ENCODE assay signal across 8 cellular contexts in genomic region chr10:451021-451471, GRCh38.
DNase-seq lines count a peak whose midpoint lies in the region; ATAC-seq, FAIRE-seq and TF ChIP-seq lines count a peak whose summit lies in the region.

No MANE protein-coding gene starts in this region.

- H3K27ac Mint-ChIP-seq in osteocyte (ENCODE audit: unreplicated experiment) = no peak overlapping the region

- H2BK12ac ChIP-seq in trophoblast cell (ENCODE audit: low read length) = no peak overlapping the region

- H2AFZ ChIP-seq in trophoblast cell (ENCODE audit: insufficient read depth, low read length, poor library complexity) = no peak overlapping the region

- peaks cover 6% of the 10 kb centered on the region for H3K79me1 ChIP-seq in trophoblast cell (ENCODE audit: low read length)

- no peak overlapping the region for H2BK120ac ChIP-seq in trophoblast cell (ENCODE audit: insufficient read depth, low read length, poor library complexity)

- H3K9ac ChIP-seq in trophoblast cell (ENCODE audit: low read length) = no peak overlapping the region

- H3K4ac ChIP-seq in trophoblast cell (ENCODE audit: low read depth, low read length) = no peak overlapping the region

- H3K36me3 Mint-ChIP-seq in osteocyte (ENCODE audit: unreplicated experiment) = no peaks in the 10 kb centered on the region

- no peak overlapping the region for H4K8ac ChIP-seq in trophoblast cell (ENCODE audit: low read depth, low read length)

- H3K27me3 ChIP-seq in trophoblast cell (ENCODE audit: insufficient read depth, low read length) = no peaks in the 10 kb centered on the region

- H3K14ac ChIP-seq in trophoblast cell (ENCODE audit: low read length) = no peak overlapping the region

- H3K4me3 ChIP-seq in trophoblast cell (ENCODE audit: low read depth, low read length) = no peak overlapping the region

- no peak overlapping the region for H2BK5ac ChIP-seq in trophoblast cell (ENCODE audit: low read depth, low read length, poor library complexity)

- no peak overlapping the region for H3K4me2 ChIP-seq in trophoblast cell (ENCODE audit: low read length)

- H3K9me3 ChIP-seq in trophoblast cell (ENCODE audit: insufficient read depth, low read depth, low read length) = no peaks in the 10 kb centered on the region

- no peak for TF ChIP-seq CTCF in osteocyte (IDR thresholded peaks at IDR 0.05)

- H3K27ac ChIP-seq in trophoblast cell (ENCODE audit: low read depth, low read length) = no peak overlapping the region

- H3K4me1 ChIP-seq in trophoblast cell (ENCODE audit: control insufficient read depth in 1 of 2, insufficient read depth in 2 of 2, low read length in 2 of 2) = peaks cover 9 to 17% of the 10 kb centered on the region in 2 experiments

- DNase-seq in GM19239 (ENCODE audit: insufficient read length, low spot score) (peak; percentile 63), kidney tubule cell (ENCODE audit: low spot score) (peak; percentile 17), osteocyte (ENCODE audit: extremely low spot score, unreplicated experiment) (no peak), trophoblast cell (no peak)
- DNase-seq in activated CD4-positive, alpha-beta T cell treated with anti-CD3 and anti-CD28 coated beads, Interleukin-2, amount 50 U/mL, for 4 hours = peak; percentile 48 to 51
- DNase-seq in stimulated activated naive CD8-positive, alpha-beta T cell treated with anti-CD3 and anti-CD28 coated beads, Interleukin-15, Interleukin-2, amounts not matched to agents 100 U/mL and 50 U/mL, for 24 hours = peak; percentile 61

- no peaks in the 10 kb centered on the region for H3K79me2 ChIP-seq in trophoblast cell (ENCODE audit: control insufficient read depth, insufficient read depth, low read length, poor library complexity)

- WGBS in trophoblast cell (ENCODE audit: extremely low coverage, insufficient coverage, insufficient read length) = no CpG with 5 or more reads among the region's 11 CpGs

- no peak overlapping the region for H4K12ac ChIP-seq in trophoblast cell (ENCODE audit: low read depth, low read length)

- peaks cover 25% of the 10 kb centered on the region for H3K4me1 Mint-ChIP-seq in osteocyte (ENCODE audit: unreplicated experiment)

- no peak overlapping the region for H3K4me3 Mint-ChIP-seq in osteocyte (ENCODE audit: unreplicated experiment)

- no peaks in the 10 kb centered on the region for H3K27me3 Mint-ChIP-seq in osteocyte (ENCODE audit: unreplicated experiment)

- H3K36me3 ChIP-seq in trophoblast cell (ENCODE audit: control insufficient read depth in 1 of 2, insufficient read depth in 2 of 2, low read length in 2 of 2) = no peaks in the 10 kb centered on the region

- H4K91ac ChIP-seq in trophoblast cell (ENCODE audit: low read depth, low read length) = no peak overlapping the region

- ATAC-seq in HG03354 (IDR thresholded peaks at IDR 0.05; ENCODE audit: poor library complexity, severe bottlenecking, unreplicated experiment) = peak; percentile 99
- peak; percentile 94 for ATAC-seq in stimulated activated naive CD8-positive, alpha-beta T cell treated with anti-CD3 and anti-CD28 coated beads, Interleukin-15, Interleukin-2, amounts not matched to agents 100 U/mL and 50 U/mL, for 24 hours
- no peak for ATAC-seq in HG02798 (IDR thresholded peaks at IDR 0.05; ENCODE audit: poor library complexity, unreplicated experiment)

- H3K9me3 Mint-ChIP-seq in osteocyte (ENCODE audit: unreplicated experiment) = no peaks in the 10 kb centered on the region

- H3K23ac ChIP-seq in trophoblast cell (ENCODE audit: low read length) = no peak overlapping the region

- H2AK5ac ChIP-seq in trophoblast cell (ENCODE audit: low read length) = no peak overlapping the region

- no peak for FAIRE-seq in GM19239 (lab: Jason Lieb, UNC)

- H3K18ac ChIP-seq in trophoblast cell (ENCODE audit: low read length) = no peak overlapping the region

Comparison
In these comparisons a context has a peak if more than half of its experiments do, and no peak if none do; other contexts are left out.
1. DNase-seq: peak in GM19239 (single experiment), activated CD4-positive, alpha-beta T cell treated with anti-CD3 and anti-CD28 coated beads, Interleukin-2, amount 50 U/mL, for 4 hours (2 of 2), kidney tubule cell (single experiment) and stimulated activated naive CD8-positive, alpha-beta T cell treated with anti-CD3 and anti-CD28 coated beads, Interleukin-15, Interleukin-2, amounts not matched to agents 100 U/mL and 50 U/mL, for 24 hours (single experiment); none in osteocyte (single experiment) and trophoblast cell (0 of 2).